In the genomic region with DNA sequence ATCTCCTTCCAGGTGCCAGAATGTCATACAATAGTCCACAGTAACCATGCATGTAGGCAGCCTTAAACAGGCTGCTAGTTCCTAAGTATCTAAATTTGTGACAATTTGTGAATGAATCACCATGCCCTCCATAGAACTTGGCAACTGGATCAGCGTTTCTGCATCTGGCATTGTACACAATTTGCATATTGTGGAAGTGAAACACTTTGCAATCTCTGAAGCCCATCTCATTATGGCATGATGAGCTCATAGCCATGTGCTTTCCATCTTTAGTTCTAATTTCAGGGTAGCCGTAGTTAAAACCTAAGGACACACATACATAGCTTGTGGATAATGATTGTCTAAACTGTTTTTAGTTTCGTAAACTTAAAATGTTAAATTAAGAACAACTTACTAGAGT, we compare ENCODE assay signal across 21 cellular contexts.
A peak's percentile ranks its signal among the peaks of the same experiment; 100 is the strongest.
DNase-seq lines count a peak whose midpoint lies in the region; ATAC-seq and TF ChIP-seq lines count a peak whose summit lies in the region.
"Had no signal": no experiment of that assay in that cellular context is flagged by ENCODE, and none has a peak within 500 bp of the region (broad histone marks: within the 10 kb centered on the region; RNA-seq: fewer than 3 reads in every experiment).

No MANE protein-coding gene starts in this region.

- intact Hi-C loops in A673 (cut with micrococcal nuclease; ENCODE audit: unreplicated experiment): no loop called here

- no peaks in the 10 kb centered on the region for H3K4me1 ChIP-seq in A673 (ENCODE audit: insufficient read depth, low read length, poor library complexity, severe bottlenecking)

- TF ChIP-seq CTCF in A673 (conservative IDR thresholded peaks at IDR 0.05; ENCODE audit: low read depth, low read length): no peak

- POLR2A ChIA-PET in A673 (lab: Charles Lee; ENCODE audit: low non-redundant PET): no interaction called here

- no TSS peak for BruUV-seq in A673 (replicated peaks; lab: Mats Ljungman, UMichigan)

- H3K9me3 ChIP-seq in A673 (ENCODE audit: low read depth, low read length, poor library complexity, severe bottlenecking): no peaks in the 10 kb centered on the region

- no peaks in the 10 kb centered on the region for H3K27me3 ChIP-seq in A673 (replicated peaks; ENCODE audit: insufficient read depth, low read depth, low read length, poor library complexity)

- ATAC-seq in HG03342 (IDR thresholded peaks at IDR 0.05; ENCODE audit: unreplicated experiment) (peak; percentile 57), GM21619 (IDR thresholded peaks at IDR 0.05; ENCODE audit: unreplicated experiment) (no peak)
- ATAC-seq: GM23338, K562, T-helper 17 cell had no signal

- no peaks in the 10 kb centered on the region for H3K36me3 ChIP-seq in A673 (ENCODE audit: insufficient read depth, low read length, poor library complexity, severe bottlenecking)

- peak; percentile 1 for DNase-seq in AG08395 (ENCODE audit: low spot score)
- DNase-seq in OCI-M1 (lab: John Stamatoyannopoulos, UW): peak; percentile 4
- peak; percentile 20 for DNase-seq in inferior parietal cortex (ENCODE audit: extremely low spot score)
- DNase-seq in NCI-H2227 (lab: John Stamatoyannopoulos, UW; ENCODE audit: unreplicated experiment): no peak
- no peak for DNase-seq in A673 (ENCODE audit: low spot score)
- no peak for DNase-seq in DMS153 (lab: John Stamatoyannopoulos, UW)
- DNase-seq: AML-193; Calu3; CD4-positive, alpha-beta T cell; NCI-H1417; NCI-H1930; NCI-H2171; NCI-H510A; NCI-H82; SHP77; T-helper 17 cell had no signal

- CTCF ChIA-PET in A673 (lab: Charles Lee): no interaction called here

- no peak overlapping the region for H3K4me3 ChIP-seq in A673 (ENCODE audit: low read depth, low read length, poor library complexity, severe bottlenecking)
- H3K4me3 ChIP-seq: GM23338, K562 had no signal

- no peak overlapping the region for H3K27ac ChIP-seq in A673 (ENCODE audit: low read depth, low read length, poor library complexity, severe bottlenecking)
- H3K27ac ChIP-seq: HL-60 had no signal

Comparison
In these comparisons a context has a peak if more than half of its experiments do, and no peak if none do; other contexts are left out.
1. DNase-seq: peak in AG08395 (single experiment), OCI-M1 (single experiment) and inferior parietal cortex (single experiment); none in NCI-H2227 (single experiment), A673 (single experiment) and DMS153 (single experiment).